Comparison of ENCODE assay signal across 1 cellular context in genomic region chr9:109012876-109013677, GRCh38.
TF ChIP-seq lines count a peak whose summit lies in the region.

Gene CTNNAL1 (minus strand): TSS chr9:109013499. CDS start chr9:109013442, 57 bp downstream.

TF ChIP-seq in WTC11, 78 proteins besides CTCF, POLR2A, EP300 and RAD21 (continued from another document):
- TF ChIP-seq, protein P1, sequence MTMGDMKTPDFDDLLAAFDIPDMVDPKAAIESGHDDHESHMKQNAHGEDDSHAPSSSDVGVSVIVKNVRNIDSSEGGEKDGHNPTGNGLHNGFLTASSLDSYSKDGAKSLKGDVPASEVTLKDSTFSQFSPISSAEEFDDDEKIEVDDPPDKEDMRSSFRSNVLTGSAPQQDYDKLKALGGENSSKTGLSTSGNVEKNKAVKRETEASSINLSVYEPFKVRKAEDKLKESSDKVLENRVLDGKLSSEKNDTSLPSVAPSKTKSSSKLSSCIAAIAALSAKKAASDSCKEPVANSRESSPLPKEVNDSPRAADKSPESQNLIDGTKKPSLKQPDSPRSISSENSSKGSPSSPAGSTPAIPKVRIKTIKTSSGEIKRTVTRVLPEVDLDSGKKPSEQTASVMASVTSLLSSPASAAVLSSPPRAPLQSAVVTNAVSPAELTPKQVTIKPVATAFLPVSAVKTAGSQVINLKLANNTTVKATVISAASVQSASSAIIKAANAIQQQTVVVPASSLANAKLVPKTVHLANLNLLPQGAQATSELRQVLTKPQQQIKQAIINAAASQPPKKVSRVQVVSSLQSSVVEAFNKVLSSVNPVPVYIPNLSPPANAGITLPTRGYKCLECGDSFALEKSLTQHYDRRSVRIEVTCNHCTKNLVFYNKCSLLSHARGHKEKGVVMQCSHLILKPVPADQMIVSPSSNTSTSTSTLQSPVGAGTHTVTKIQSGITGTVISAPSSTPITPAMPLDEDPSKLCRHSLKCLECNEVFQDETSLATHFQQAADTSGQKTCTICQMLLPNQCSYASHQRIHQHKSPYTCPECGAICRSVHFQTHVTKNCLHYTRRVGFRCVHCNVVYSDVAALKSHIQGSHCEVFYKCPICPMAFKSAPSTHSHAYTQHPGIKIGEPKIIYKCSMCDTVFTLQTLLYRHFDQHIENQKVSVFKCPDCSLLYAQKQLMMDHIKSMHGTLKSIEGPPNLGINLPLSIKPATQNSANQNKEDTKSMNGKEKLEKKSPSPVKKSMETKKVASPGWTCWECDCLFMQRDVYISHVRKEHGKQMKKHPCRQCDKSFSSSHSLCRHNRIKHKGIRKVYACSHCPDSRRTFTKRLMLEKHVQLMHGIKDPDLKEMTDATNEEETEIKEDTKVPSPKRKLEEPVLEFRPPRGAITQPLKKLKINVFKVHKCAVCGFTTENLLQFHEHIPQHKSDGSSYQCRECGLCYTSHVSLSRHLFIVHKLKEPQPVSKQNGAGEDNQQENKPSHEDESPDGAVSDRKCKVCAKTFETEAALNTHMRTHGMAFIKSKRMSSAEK (CRISPR knock-in tag; IDR thresholded peaks at IDR 0.05; ENCODE audit: borderline replicate concordance) = no peak
- TF ChIP-seq, protein P2, sequence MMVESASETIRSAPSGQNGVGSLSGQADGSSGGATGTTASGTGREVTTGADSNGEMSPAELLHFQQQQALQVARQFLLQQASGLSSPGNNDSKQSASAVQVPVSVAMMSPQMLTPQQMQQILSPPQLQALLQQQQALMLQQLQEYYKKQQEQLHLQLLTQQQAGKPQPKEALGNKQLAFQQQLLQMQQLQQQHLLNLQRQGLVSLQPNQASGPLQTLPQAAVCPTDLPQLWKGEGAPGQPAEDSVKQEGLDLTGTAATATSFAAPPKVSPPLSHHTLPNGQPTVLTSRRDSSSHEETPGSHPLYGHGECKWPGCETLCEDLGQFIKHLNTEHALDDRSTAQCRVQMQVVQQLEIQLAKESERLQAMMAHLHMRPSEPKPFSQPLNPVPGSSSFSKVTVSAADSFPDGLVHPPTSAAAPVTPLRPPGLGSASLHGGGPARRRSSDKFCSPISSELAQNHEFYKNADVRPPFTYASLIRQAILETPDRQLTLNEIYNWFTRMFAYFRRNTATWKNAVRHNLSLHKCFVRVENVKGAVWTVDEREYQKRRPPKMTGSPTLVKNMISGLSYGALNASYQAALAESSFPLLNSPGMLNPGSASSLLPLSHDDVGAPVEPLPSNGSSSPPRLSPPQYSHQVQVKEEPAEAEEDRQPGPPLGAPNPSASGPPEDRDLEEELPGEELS (CRISPR knock-in tag; IDR thresholded peaks at IDR 0.05) = no peak
- TF ChIP-seq RORB (CRISPR knock-in tag; IDR thresholded peaks at IDR 0.05) = no peak
- TF ChIP-seq MAX (CRISPR knock-in tag; IDR thresholded peaks at IDR 0.05) = peak; percentile 38; the same call in 1 of the 2 replicates
- 0 out of 2 replicates have a peak, but pooled peaks have one; percentile 48 for TF ChIP-seq ZNF671 (CRISPR knock-in tag; IDR thresholded peaks at IDR 0.05)
- TF ChIP-seq, protein P3, sequence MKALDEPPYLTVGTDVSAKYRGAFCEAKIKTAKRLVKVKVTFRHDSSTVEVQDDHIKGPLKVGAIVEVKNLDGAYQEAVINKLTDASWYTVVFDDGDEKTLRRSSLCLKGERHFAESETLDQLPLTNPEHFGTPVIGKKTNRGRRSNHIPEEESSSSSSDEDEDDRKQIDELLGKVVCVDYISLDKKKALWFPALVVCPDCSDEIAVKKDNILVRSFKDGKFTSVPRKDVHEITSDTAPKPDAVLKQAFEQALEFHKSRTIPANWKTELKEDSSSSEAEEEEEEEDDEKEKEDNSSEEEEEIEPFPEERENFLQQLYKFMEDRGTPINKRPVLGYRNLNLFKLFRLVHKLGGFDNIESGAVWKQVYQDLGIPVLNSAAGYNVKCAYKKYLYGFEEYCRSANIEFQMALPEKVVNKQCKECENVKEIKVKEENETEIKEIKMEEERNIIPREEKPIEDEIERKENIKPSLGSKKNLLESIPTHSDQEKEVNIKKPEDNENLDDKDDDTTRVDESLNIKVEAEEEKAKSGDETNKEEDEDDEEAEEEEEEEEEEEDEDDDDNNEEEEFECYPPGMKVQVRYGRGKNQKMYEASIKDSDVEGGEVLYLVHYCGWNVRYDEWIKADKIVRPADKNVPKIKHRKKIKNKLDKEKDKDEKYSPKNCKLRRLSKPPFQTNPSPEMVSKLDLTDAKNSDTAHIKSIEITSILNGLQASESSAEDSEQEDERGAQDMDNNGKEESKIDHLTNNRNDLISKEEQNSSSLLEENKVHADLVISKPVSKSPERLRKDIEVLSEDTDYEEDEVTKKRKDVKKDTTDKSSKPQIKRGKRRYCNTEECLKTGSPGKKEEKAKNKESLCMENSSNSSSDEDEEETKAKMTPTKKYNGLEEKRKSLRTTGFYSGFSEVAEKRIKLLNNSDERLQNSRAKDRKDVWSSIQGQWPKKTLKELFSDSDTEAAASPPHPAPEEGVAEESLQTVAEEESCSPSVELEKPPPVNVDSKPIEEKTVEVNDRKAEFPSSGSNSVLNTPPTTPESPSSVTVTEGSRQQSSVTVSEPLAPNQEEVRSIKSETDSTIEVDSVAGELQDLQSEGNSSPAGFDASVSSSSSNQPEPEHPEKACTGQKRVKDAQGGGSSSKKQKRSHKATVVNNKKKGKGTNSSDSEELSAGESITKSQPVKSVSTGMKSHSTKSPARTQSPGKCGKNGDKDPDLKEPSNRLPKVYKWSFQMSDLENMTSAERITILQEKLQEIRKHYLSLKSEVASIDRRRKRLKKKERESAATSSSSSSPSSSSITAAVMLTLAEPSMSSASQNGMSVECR (CRISPR knock-in tag; IDR thresholded peaks at IDR 0.05; ENCODE audit: borderline replicate concordance) = no peak
- no peak for TF ChIP-seq IRF2 (CRISPR knock-in tag; IDR thresholded peaks at IDR 0.05; ENCODE audit: borderline replicate concordance, low read depth)
- no peak for TF ChIP-seq ZBTB21 (CRISPR knock-in tag; IDR thresholded peaks at IDR 0.05; ENCODE audit: borderline replicate concordance)
- TF ChIP-seq NR3C1 (CRISPR knock-in tag; conservative IDR thresholded peaks at IDR 0.05; ENCODE audit: low read depth) = no peak
- TF ChIP-seq TEAD4 (CRISPR knock-in tag; IDR thresholded peaks at IDR 0.05) = no peak
- TF ChIP-seq JUN (CRISPR knock-in tag; IDR thresholded peaks at IDR 0.05) = no peak
- no peak for TF ChIP-seq GABPB1 (CRISPR knock-in tag; IDR thresholded peaks at IDR 0.05)
- no peak for TF ChIP-seq SMAD4 (CRISPR knock-in tag; IDR thresholded peaks at IDR 0.05)
- no peak for TF ChIP-seq NR2C2 (CRISPR knock-in tag; IDR thresholded peaks at IDR 0.05)
- TF ChIP-seq USF2 (CRISPR knock-in tag; IDR thresholded peaks at IDR 0.05) = no peak
- no peak for TF ChIP-seq IRF1 (CRISPR knock-in tag; IDR thresholded peaks at IDR 0.05)
- TF ChIP-seq GRHL2 (CRISPR knock-in tag; IDR thresholded peaks at IDR 0.05; ENCODE audit: insufficient replicate concordance, severe bottlenecking) = no peak
- no peak for TF ChIP-seq SOX15 (CRISPR knock-in tag; IDR thresholded peaks at IDR 0.05)
- TF ChIP-seq, protein P4, sequence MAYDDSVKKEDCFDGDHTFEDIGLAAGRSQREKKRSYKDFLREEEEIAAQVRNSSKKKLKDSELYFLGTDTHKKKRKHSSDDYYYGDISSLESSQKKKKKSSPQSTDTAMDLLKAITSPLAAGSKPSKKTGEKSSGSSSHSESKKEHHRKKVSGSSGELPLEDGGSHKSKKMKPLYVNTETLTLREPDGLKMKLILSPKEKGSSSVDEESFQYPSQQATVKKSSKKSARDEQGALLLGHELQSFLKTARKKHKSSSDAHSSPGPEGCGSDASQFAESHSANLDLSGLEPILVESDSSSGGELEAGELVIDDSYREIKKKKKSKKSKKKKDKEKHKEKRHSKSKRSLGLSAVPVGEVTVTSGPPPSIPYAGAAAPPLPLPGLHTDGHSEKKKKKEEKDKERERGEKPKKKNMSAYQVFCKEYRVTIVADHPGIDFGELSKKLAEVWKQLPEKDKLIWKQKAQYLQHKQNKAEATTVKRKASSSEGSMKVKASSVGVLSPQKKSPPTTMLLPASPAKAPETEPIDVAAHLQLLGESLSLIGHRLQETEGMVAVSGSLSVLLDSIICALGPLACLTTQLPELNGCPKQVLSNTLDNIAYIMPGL (CRISPR knock-in tag; IDR thresholded peaks at IDR 0.05) = peak; percentile 89
- TF ChIP-seq ZMAT4 (CRISPR knock-in tag; IDR thresholded peaks at IDR 0.05) = no peak
- no peak for TF ChIP-seq ZNF219 (CRISPR knock-in tag; IDR thresholded peaks at IDR 0.05; ENCODE audit: borderline replicate concordance)
- no peak for TF ChIP-seq TEAD1 (CRISPR knock-in tag; IDR thresholded peaks at IDR 0.05)
- no peak for TF ChIP-seq ATF2 (CRISPR knock-in tag; IDR thresholded peaks at IDR 0.05; ENCODE audit: borderline replicate concordance, low read depth)
- TF ChIP-seq ZNF138 (CRISPR knock-in tag; conservative IDR thresholded peaks at IDR 0.05) = no peak
